ENCODE assay signal across 1 cellular context in genomic region chr6:57089687-57090457, GRCh38.
A peak's percentile ranks its signal among the peaks of the same experiment; 100 is the strongest.
TF ChIP-seq lines count a peak whose summit lies in the region.

TSS of gene ZNF451 (plus strand) at chr6:57090188. CDS start at chr6:57090254, 66 bp downstream.

TF ChIP-seq in H1, 55 proteins besides CTCF, POLR2A, EP300 and RAD21 (continued from another document):
- TF ChIP-seq E2F6 (IDR thresholded peaks at IDR 0.05) (peak; percentile 77), SIN3A (conservative IDR thresholded peaks at IDR 0.05 in 1 of 2, IDR thresholded peaks at IDR 0.05 in 1 of 2; ENCODE audit: low read depth in 1 of 2, low read length in 2 of 2) (peak in 1 of 2 experiments; percentile 87; a peak in 2 of 4 replicates), SUZ12 (IDR thresholded peaks at IDR 0.05; ENCODE audit: low read length) (no peak), BRCA1 (IDR thresholded peaks at IDR 0.05; ENCODE audit: low read depth, low read length) (no peak), CREB1 (IDR thresholded peaks at IDR 0.05) (peak; percentile 55; the same call in 1 of the 2 replicates), TAF1 (IDR thresholded peaks at IDR 0.05; ENCODE audit: low read depth, low read length) (peak; percentile 91), MAX (IDR thresholded peaks at IDR 0.05) (peak; percentile 66), SIRT6 (IDR thresholded peaks at IDR 0.05; ENCODE audit: low read length) (no peak), GABPA (IDR thresholded peaks at IDR 0.05; ENCODE audit: borderline replicate concordance, insufficient read depth, low read length) (no peak), SIX5 (IDR thresholded peaks at IDR 0.05; ENCODE audit: low read depth, low read length) (peak; percentile 66), USF2 (IDR thresholded peaks at IDR 0.05; ENCODE audit: low read length) (no peak), SP1 (IDR thresholded peaks at IDR 0.05; ENCODE audit: low read depth, low read length) (peak; percentile 67; the same call in 1 of the 2 replicates), POLR2AphosphoS5 (IDR thresholded peaks at IDR 0.05; ENCODE audit: low read depth, low read length) (peak; percentile 79), TAF7 (optimal IDR thresholded peaks at IDR 0.05; ENCODE audit: borderline replicate concordance, low read depth, low read length) (peak; percentile 46)
